1 cellular context compared by ENCODE assay signal in genomic region chr9:133683494-133684460, GRCh38.
TF ChIP-seq lines count a peak whose summit lies in the region.

No MANE protein-coding gene starts in this region.

TF ChIP-seq in HepG2, 621 proteins besides CTCF, POLR2A, EP300 and RAD21:
- 0 out of 2 replicates have a peak, but pooled peaks have one; percentile 21 for TF ChIP-seq ZMYM3 (CRISPR knock-in tag; IDR thresholded peaks at IDR 0.05)
- TF ChIP-seq ZNF768 (CRISPR knock-in tag; IDR thresholded peaks at IDR 0.05) = peak; percentile 95
- no peak for TF ChIP-seq ZBTB2 (CRISPR knock-in tag; IDR thresholded peaks at IDR 0.05; ENCODE audit: low read depth)
